ENCODE assay signal across 17 cellular contexts in the genomic region with DNA sequence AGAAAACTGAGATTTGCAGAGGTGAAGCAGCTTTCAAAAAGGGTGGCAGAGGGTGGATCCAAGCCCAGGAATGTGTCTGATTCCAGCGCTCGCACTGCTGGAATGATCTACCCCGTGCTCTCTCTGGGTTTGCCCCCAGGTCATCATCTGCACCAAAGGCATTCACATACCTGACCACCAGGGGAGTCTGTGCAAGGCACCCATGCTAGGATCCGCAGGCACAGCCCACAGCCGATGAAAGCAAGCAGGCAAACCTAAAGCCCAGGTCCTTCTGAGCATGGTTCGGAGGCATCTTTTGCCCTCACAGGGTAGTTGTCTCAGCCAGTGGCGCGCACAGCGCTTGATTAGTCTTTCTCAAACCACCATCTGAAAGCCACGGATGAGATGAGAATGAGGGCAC. TPM values are rescaled to one million over a fixed set of nuclear protein-coding genes. Genes with fewer than 3 reads are reported as not detected.
DNase-seq lines count a peak whose midpoint lies in the region; TF ChIP-seq lines count a peak whose summit lies in the region.
"Had no signal": no experiment of that assay in that cellular context is flagged by ENCODE, and none has a peak within 500 bp of the region (broad histone marks: within the 10 kb centered on the region; RNA-seq: fewer than 3 reads in every experiment).

No MANE protein-coding gene starts in this region.

- peak overlapping the region in 1 of 2 experiments; percentile 94 for H3K4ac ChIP-seq in mesenchymal stem cell (ENCODE audit: low read depth in 1 of 2, low read length in 2 of 2)

- H3K27ac ChIP-seq in brain microvascular endothelial cell (no peak overlapping the region), mesenchymal stem cell (ENCODE audit: low read length, poor library complexity, severe bottlenecking) (no peak overlapping the region)
- H3K27ac ChIP-seq: heart left ventricle, testis had no signal

- H3K9ac ChIP-seq in mesenchymal stem cell (ENCODE audit: low read length): no peak overlapping the region

- no peak for DNase-seq in GM06990 (ENCODE audit: extremely low read depth, insufficient read length)
- DNase-seq in HT-29 (ENCODE audit: low spot score): peak; percentile 33
- DNase-seq in brain microvascular endothelial cell: no peak
- DNase-seq in mesenchymal stem cell: no peak
- DNase-seq in cerebellum (ENCODE audit: low spot score): no peak
- DNase-seq in GF-D8 (lab: John Stamatoyannopoulos, UW): no peak
- no peak for DNase-seq in GM13976 (ENCODE audit: low spot score)
- no peak for DNase-seq in NCI-H2081 (lab: John Stamatoyannopoulos, UW)
- DNase-seq: activated CD4-positive, alpha-beta T cell treated with anti-CD3 and anti-CD28 coated beads, Interleukin-2, amount 10 ng/mL, durations not matched to agents 7 days and 5 days; activated naive CD4-positive, alpha-beta T cell treated with anti-CD3 and anti-CD28 coated beads, Interleukin-2, amount 50 U/mL, for 16 hours; activated T-cell treated with anti-CD3 and anti-CD28 coated beads for 4 hours; heart left ventricle; left colon; NK-92 treated with Interleukin-12 subunit alpha and Interleukin-12 subunit beta, amount 100 ng/mL, for 24 hours; stimulated activated CD4-positive, alpha-beta T cell treated with anti-CD3 and anti-CD28 coated beads, Interleukin-4, amount 100 ng/mL, for 24 hours; stimulated activated CD8-positive, alpha-beta memory T cell treated with anti-CD3 and anti-CD28 coated beads, Interleukin-4, amount 100 ng/mL, for 48 hours; testis had no signal

- 88% methylated on average over 10 of the region's 10 CpGs for WGBS in mesenchymal stem cell

- H4K8ac ChIP-seq in mesenchymal stem cell (ENCODE audit: low read length): no peak overlapping the region

- H3K27me3 ChIP-seq in GM06990 (replicated peaks; ENCODE audit: control insufficient read depth, insufficient read depth, low read length) (no peaks in the 10 kb centered on the region; the same call in 1 of the 2 replicates), brain microvascular endothelial cell (replicated peaks) (no peaks in the 10 kb centered on the region), mesenchymal stem cell (ENCODE audit: control insufficient read depth in 1 of 2, insufficient read depth in 1 of 2, low read length in 2 of 2) (no peaks in the 10 kb centered on the region)
- H3K27me3 ChIP-seq: heart left ventricle, testis had no signal

- no peak overlapping the region for H2BK15ac ChIP-seq in mesenchymal stem cell (ENCODE audit: low read depth, poor library complexity, severe bottlenecking)

- H3K23ac ChIP-seq in mesenchymal stem cell (ENCODE audit: low read length in 2 of 2): peak overlapping the region in 1 of 2 experiments; percentile 91

- H3K14ac ChIP-seq in mesenchymal stem cell (ENCODE audit: low read length in 2 of 2): peak overlapping the region in 1 of 2 experiments; percentile 81

- H2AFZ ChIP-seq in mesenchymal stem cell (ENCODE audit: low read depth, low read length): no peak overlapping the region

- no peak overlapping the region for H3K4me3 ChIP-seq in GM06990 (replicated peaks; ENCODE audit: low read depth, low read length)
- no peak overlapping the region for H3K4me3 ChIP-seq in brain microvascular endothelial cell (ENCODE audit: low read depth, low read length)
- H3K4me3 ChIP-seq in mesenchymal stem cell (ENCODE audit: insufficient read depth in 1 of 2, low read depth in 1 of 2, low read length in 2 of 2): no peak overlapping the region
- H3K4me3 ChIP-seq: heart left ventricle, testis had no signal

- no peaks in the 10 kb centered on the region for H3K79me1 ChIP-seq in mesenchymal stem cell (replicated peaks; ENCODE audit: low read length, poor library complexity, severe bottlenecking)

- H2BK120ac ChIP-seq in mesenchymal stem cell (ENCODE audit: low read depth, low read length): no peak overlapping the region

- H2AK5ac ChIP-seq in mesenchymal stem cell (ENCODE audit: low read length, severe bottlenecking): no peak overlapping the region

- H3K9me3 ChIP-seq in mesenchymal stem cell (ENCODE audit: control insufficient read depth, low read length): peaks cover 2% of the 10 kb centered on the region
- H3K9me3 ChIP-seq: testis had no signal

- TF ChIP-seq CTCF in GM06990 (IDR thresholded peaks at IDR 0.05; ENCODE audit: insufficient read depth, low read length, poor library complexity, severe bottlenecking): peak; percentile 7
- peak; percentile 24 for TF ChIP-seq CTCF in brain microvascular endothelial cell (IDR thresholded peaks at IDR 0.05; ENCODE audit: low read depth, low read length, missing control alignments)
- no peak for TF ChIP-seq CTCF in GM13976 (IDR thresholded peaks at IDR 0.05; ENCODE audit: borderline replicate concordance, control extremely low read depth, extremely low read depth, insufficient read depth, missing control alignments)

- peaks cover 4% of the 10 kb centered on the region for H3K4me1 ChIP-seq in mesenchymal stem cell (ENCODE audit: control insufficient read depth, insufficient read depth, low read depth, low read length)
- H3K4me1 ChIP-seq: testis had no signal

- H3K4me2 ChIP-seq in mesenchymal stem cell (ENCODE audit: low read length, poor library complexity, severe bottlenecking): no peak overlapping the region

- peak overlapping the region in 1 of 2 experiments; percentile 98 for H2BK12ac ChIP-seq in mesenchymal stem cell (ENCODE audit: low read length in 2 of 2)

- H4K91ac ChIP-seq in mesenchymal stem cell (ENCODE audit: low read length): peak overlapping the region; percentile 71

- in situ Hi-C loops in brain microvascular endothelial cell (cut with HindIII; ENCODE audit: low pct_ligation_motif_present, low sequenced_read_pairs): no loop called here
- in situ Hi-C loops in GM13976 (cut with MboI; ENCODE audit: low sequenced_read_pairs, unreplicated experiment): no loop called here

- H3K36me3 ChIP-seq in GM06990 (ENCODE audit: control insufficient read depth, insufficient read depth, low read length) (no peaks in the 10 kb centered on the region), brain microvascular endothelial cell (replicated peaks) (no peaks in the 10 kb centered on the region), mesenchymal stem cell (ENCODE audit: control insufficient read depth in 1 of 2, insufficient read depth in 2 of 2, low read depth in 1 of 2, low read length in 2 of 2) (no peaks in the 10 kb centered on the region)

- H2BK5ac ChIP-seq in mesenchymal stem cell (ENCODE audit: low read depth, low read length, poor library complexity, severe bottlenecking): no peak overlapping the region

- H3K18ac ChIP-seq in mesenchymal stem cell (ENCODE audit: low read depth in 1 of 2, low read length in 2 of 2): peak overlapping the region in 1 of 2 experiments; percentile 31

RNA-seq across cellular contexts. Expression of gene TEK, which starts 56.6 kb away (rescaled TPM):
- 0.15 and 0.23 TPM in 2 replicates for total RNA-seq in HT-29 (2014; rRNA removed; shearing (Covaris generic))
- 84.1 TPM for polyA plus RNA-seq in mesenchymal stem cell (2013, experiment 1 of 2)
- polyA plus RNA-seq in mesenchymal stem cell (2013, experiment 2 of 2): 84.1 TPM
- 10.2 TPM for total RNA-seq in cerebellum
- total RNA-seq: activated CD4-positive, alpha-beta T cell treated with anti-CD3 and anti-CD28 coated beads, Interleukin-2, amount 10 ng/mL, durations not matched to agents 7 days and 5 days had no signal
